Comparison of ENCODE assay signal across 8 cellular contexts in the genomic region with DNA sequence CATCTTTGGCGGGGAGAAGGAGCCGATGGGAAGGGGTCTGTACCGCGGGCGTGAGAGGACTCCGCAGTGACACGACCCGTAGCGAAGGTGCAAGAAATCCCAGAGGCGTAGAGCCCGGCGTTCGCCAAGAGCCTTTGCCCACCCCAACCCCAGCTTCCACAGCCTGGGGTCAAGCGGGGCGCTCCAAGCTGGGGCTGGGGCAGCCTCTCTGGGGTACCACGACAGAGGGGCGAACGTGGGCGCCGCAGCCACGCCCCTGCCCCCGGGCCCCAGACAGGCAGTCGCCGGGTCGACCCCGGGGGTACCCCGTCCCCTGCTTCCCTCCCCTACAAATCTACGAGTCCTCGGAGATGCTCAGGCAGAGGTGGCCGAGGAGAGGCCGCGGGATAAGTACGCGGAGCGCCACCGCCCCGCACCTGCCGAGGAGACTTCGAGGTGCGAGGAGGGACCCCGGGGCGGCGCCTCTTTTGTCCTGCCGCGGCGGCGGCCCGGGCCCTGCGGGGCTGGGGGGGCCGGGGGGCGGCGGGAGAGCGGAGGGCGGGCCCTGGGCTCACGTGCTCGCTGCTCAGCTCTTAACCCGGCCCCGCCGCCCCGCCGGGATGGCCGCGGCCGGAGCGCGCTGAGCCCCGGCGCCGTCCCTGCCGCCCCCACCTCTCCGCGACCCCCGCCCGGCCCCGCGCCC. TPM values are rescaled to one million over a fixed set of nuclear protein-coding genes. Genes with fewer than 3 reads are reported as not detected.
A peak's percentile ranks its signal among the peaks of the same experiment; 100 is the strongest.
DNase-seq lines count a peak whose midpoint lies in the region; ATAC-seq and TF ChIP-seq lines count a peak whose summit lies in the region.

A gene with protein sequence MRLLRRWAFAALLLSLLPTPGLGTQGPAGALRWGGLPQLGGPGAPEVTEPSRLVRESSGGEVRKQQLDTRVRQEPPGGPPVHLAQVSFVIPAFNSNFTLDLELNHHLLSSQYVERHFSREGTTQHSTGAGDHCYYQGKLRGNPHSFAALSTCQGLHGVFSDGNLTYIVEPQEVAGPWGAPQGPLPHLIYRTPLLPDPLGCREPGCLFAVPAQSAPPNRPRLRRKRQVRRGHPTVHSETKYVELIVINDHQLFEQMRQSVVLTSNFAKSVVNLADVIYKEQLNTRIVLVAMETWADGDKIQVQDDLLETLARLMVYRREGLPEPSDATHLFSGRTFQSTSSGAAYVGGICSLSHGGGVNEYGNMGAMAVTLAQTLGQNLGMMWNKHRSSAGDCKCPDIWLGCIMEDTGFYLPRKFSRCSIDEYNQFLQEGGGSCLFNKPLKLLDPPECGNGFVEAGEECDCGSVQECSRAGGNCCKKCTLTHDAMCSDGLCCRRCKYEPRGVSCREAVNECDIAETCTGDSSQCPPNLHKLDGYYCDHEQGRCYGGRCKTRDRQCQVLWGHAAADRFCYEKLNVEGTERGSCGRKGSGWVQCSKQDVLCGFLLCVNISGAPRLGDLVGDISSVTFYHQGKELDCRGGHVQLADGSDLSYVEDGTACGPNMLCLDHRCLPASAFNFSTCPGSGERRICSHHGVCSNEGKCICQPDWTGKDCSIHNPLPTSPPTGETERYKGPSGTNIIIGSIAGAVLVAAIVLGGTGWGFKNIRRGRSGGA (plus strand): TSS at position 575 of the 682 bp plus-strand sequence. CDS start 212 bp downstream, outside the sequence.

- peaks cover 0 to 12% (median 11%) of the 10 kb centered on the region in 5 donors for H3K4me1 ChIP-seq in subcutaneous abdominal adipose tissue (ENCODE audit: control insufficient read depth in 5 of 5, insufficient read depth in 5 of 5, low read length in 5 of 5)
- H3K4me1 ChIP-seq in thyroid gland: peaks cover 6 to 13% of the 10 kb centered on the region in 2 donors

- H3K27ac Mint-ChIP-seq in T-helper 2 cell treated with Interferon-gamma antibody and Interleukin-4, amounts not matched to agents 5 μg/mL and 100 μg/mL, for 36 hours: no peak within 1 kb of the TSS
- no peak within 1 kb of the TSS for H3K27ac Mint-ChIP-seq in activated T-helper 17 cell treated with anti-CD3 and anti-CD28 coated beads, Interleukin-2, amount 50 U/mL, for 72 hours

- no peak for TF ChIP-seq CTCF in thyroid gland (IDR thresholded peaks at IDR 0.05)

- DNase-seq in T-helper 2 cell treated with Interferon-gamma antibody and Interleukin-4, amounts not matched to agents 5 μg/mL and 100 μg/mL, for 36 hours (ENCODE audit: low spot score): no peak
- DNase-seq in T-helper 2 cell: no peak
- no peak for DNase-seq in NCI-H2081 treated with DMSO at 0.1 percent for 48 hours (lab: John Stamatoyannopoulos, UW)
- no peak for DNase-seq in thyroid gland

- H3K36me3 Mint-ChIP-seq in T-helper 2 cell treated with Interferon-gamma antibody and Interleukin-4, amounts not matched to agents 5 μg/mL and 100 μg/mL, for 36 hours (ENCODE audit: low read depth): no peaks in the 10 kb centered on the region
- no peaks in the 10 kb centered on the region for H3K36me3 Mint-ChIP-seq in activated T-helper 17 cell treated with anti-CD3 and anti-CD28 coated beads, Interleukin-2, amount 50 U/mL, for 72 hours (ENCODE audit: low read depth)

- H3K27ac ChIP-seq in subcutaneous abdominal adipose tissue (ENCODE audit: low read depth, low read length) (no peak within 1 kb of the TSS), thyroid gland (no peak within 1 kb of the TSS)

- H3K27me3 ChIP-seq in subcutaneous abdominal adipose tissue (ENCODE audit: control insufficient read depth in 5 of 5, insufficient read depth in 4 of 5, low read length in 5 of 5) (peaks cover 11 to 39% (median 33%) of the 10 kb centered on the region in 5 donors), thyroid gland (peaks cover 12% of the 10 kb centered on the region)

- H3K36me3 ChIP-seq in subcutaneous abdominal adipose tissue (ENCODE audit: control insufficient read depth in 5 of 5, insufficient read depth in 5 of 5, low read length in 5 of 5) (no peaks in the 10 kb centered on the region), thyroid gland (no peaks in the 10 kb centered on the region)

- no peak within 1 kb of the TSS for H3K9ac ChIP-seq in subcutaneous abdominal adipose tissue (ENCODE audit: low read length in 5 of 5)

- peak within 1 kb of the TSS; percentile 59 for H3K4me3 Mint-ChIP-seq in T-helper 2 cell treated with Interferon-gamma antibody and Interleukin-4, amounts not matched to agents 5 μg/mL and 100 μg/mL, for 36 hours
- peak within 1 kb of the TSS; percentile 51 for H3K4me3 Mint-ChIP-seq in activated T-helper 17 cell treated with anti-CD3 and anti-CD28 coated beads, Interleukin-2, amount 50 U/mL, for 72 hours

- intact Hi-C loops in thyroid gland (cut with DNase I): no loop called here

- H3K9me3 Mint-ChIP-seq in T-helper 2 cell treated with Interferon-gamma antibody and Interleukin-4, amounts not matched to agents 5 μg/mL and 100 μg/mL, for 36 hours: no peaks in the 10 kb centered on the region
- no peaks in the 10 kb centered on the region for H3K9me3 Mint-ChIP-seq in activated T-helper 17 cell treated with anti-CD3 and anti-CD28 coated beads, Interleukin-2, amount 50 U/mL, for 72 hours

- 13 to 14% methylated on average over 15 to 24 of the region's 76 CpGs for WGBS in thyroid gland, 2 donors

- ATAC-seq in activated T-helper 17 cell treated with anti-CD3 and anti-CD28 coated beads, Interleukin-2, amount 50 U/mL, for 72 hours (replicated peaks): peak; percentile 9
- ATAC-seq in HG02623 (IDR thresholded peaks at IDR 0.05; ENCODE audit: unreplicated experiment): no peak

- H3K4me3 ChIP-seq in iPS-11a (ENCODE audit: low read depth, low read length) (peak within 1 kb of the TSS; percentile 17), subcutaneous abdominal adipose tissue (ENCODE audit: low read depth in 1 of 5, low read length in 5 of 5) (peak within 1 kb of the TSS in 3 of 5 donors; percentile 11 to 52 (median 51)), thyroid gland (replicated peaks in 1 of 3) (peak within 1 kb of the TSS in 1 of 3 donors; percentile 25)

- no peaks in the 10 kb centered on the region for H3K9me3 ChIP-seq in subcutaneous abdominal adipose tissue (ENCODE audit: control insufficient read depth in 5 of 5, low read length in 5 of 5)
- H3K9me3 ChIP-seq in thyroid gland: no peaks in the 10 kb centered on the region

- no peak for TF ChIP-seq POLR2A in thyroid gland (IDR thresholded peaks at IDR 0.05)

- H3K27me3 Mint-ChIP-seq in T-helper 2 cell treated with Interferon-gamma antibody and Interleukin-4, amounts not matched to agents 5 μg/mL and 100 μg/mL, for 36 hours (ENCODE audit: low read depth): peaks cover 31% of the 10 kb centered on the region
- H3K27me3 Mint-ChIP-seq in activated T-helper 17 cell treated with anti-CD3 and anti-CD28 coated beads, Interleukin-2, amount 50 U/mL, for 72 hours: peaks cover 25% of the 10 kb centered on the region

- H3K4me1 Mint-ChIP-seq in T-helper 2 cell treated with Interferon-gamma antibody and Interleukin-4, amounts not matched to agents 5 μg/mL and 100 μg/mL, for 36 hours (ENCODE audit: low read depth): no peaks in the 10 kb centered on the region
- no peaks in the 10 kb centered on the region for H3K4me1 Mint-ChIP-seq in activated T-helper 17 cell treated with anti-CD3 and anti-CD28 coated beads, Interleukin-2, amount 50 U/mL, for 72 hours

RNA-seq across cellular contexts. Expression of the gene that starts here (rescaled TPM):
- under 1 TPM; 0.13 to 0.74 TPM for total RNA-seq in activated T-helper 17 cell treated with anti-CD3 and anti-CD28 coated beads, Interleukin-2, amount 50 U/mL, for 72 hours
- under 1 TPM in 3 of 4 donors, not detected in 1; 0.22 to 0.29 (median 0.27) TPM for total RNA-seq in thyroid gland

Comparison
In these comparisons a context has a peak if more than half of its experiments do, and no peak if none do; other contexts are left out.
1. Peak in ATAC-seq in activated T-helper 17 cell treated with anti-CD3 and anti-CD28 coated beads, Interleukin-2, amount 50 U/mL, for 72 hours; RNA of the gene not detected or under 1 TPM.